Comparison of ENCODE assay signal across 8 cellular contexts in genomic region chr10:110413903-110414562, GRCh38.
DNase-seq lines count a peak whose midpoint lies in the region; ATAC-seq and TF ChIP-seq lines count a peak whose summit lies in the region.

No MANE protein-coding gene starts in this region.

- peak overlapping the region; percentile 79 for H3K27ac Mint-ChIP-seq in CD4-positive, alpha-beta T cell
- peak overlapping the region; percentile 34 for H3K27ac Mint-ChIP-seq in dendritic cell treated with granulocyte-macrophage colony-stimulating factor and Interleukin-4, amounts not matched to agents 40 ng/mL and 50 ng/mL, for 4 days

- no peaks in the 10 kb centered on the region for H3K27me3 Mint-ChIP-seq in CD4-positive, alpha-beta T cell
- peaks cover 16% of the 10 kb centered on the region for H3K27me3 Mint-ChIP-seq in dendritic cell treated with granulocyte-macrophage colony-stimulating factor and Interleukin-4, amounts not matched to agents 40 ng/mL and 50 ng/mL, for 4 days

- ATAC-seq in CD4-positive, alpha-beta T cell (ENCODE audit: poor library complexity), result peak; percentile 21
- ATAC-seq in GM21390 (IDR thresholded peaks at IDR 0.05; ENCODE audit: unreplicated experiment), result peak; percentile 11

- peak overlapping the region; percentile 3 for H3K4me3 Mint-ChIP-seq in CD4-positive, alpha-beta T cell
- no peak overlapping the region for H3K4me3 Mint-ChIP-seq in dendritic cell treated with granulocyte-macrophage colony-stimulating factor and Interleukin-4, amounts not matched to agents 40 ng/mL and 50 ng/mL, for 4 days

- no peak for TF ChIP-seq CTCF in CD4-positive, alpha-beta T cell (IDR thresholded peaks at IDR 0.05)
- TF ChIP-seq CTCF in WERI-Rb-1 (IDR thresholded peaks at IDR 0.05; ENCODE audit: low read depth, low read length) (no peak), adrenal gland (IDR thresholded peaks at IDR 0.05) (no peak)

- H3K36me3 ChIP-seq in WERI-Rb-1, result no peaks in the 10 kb centered on the region
- no peaks in the 10 kb centered on the region for H3K36me3 ChIP-seq in adrenal gland (replicated peaks in 1 of 2)

- CTCF ChIA-PET in CD4-positive, alpha-beta T cell (lab: Charles Lee), result interaction anchor here (0.7 to 1.5 kb wide), 4 partner anchors 12 to 86 kb away, joined by 3 to 8 read pairs (median 3); no protein-coding TSS in a partner anchor

- TF ChIP-seq POLR2A in adrenal gland (IDR thresholded peaks at IDR 0.05), result no peak

- in situ Hi-C loops in KBM-7 (cut with MboI; ENCODE audit: low pct_unique_long_range_greater_than_20kb, low sequenced_read_pairs), result no loop called here

- DNase-seq in CD4-positive, alpha-beta T cell, result no peak
- DNase-seq in HT-29 (ENCODE audit: low spot score) (peak; percentile 28), WERI-Rb-1 (no peak), cardiac septum (ENCODE audit: low spot score) (no peak), adrenal gland (no peak), KBM-7 (no peak)

- intact Hi-C loops in CD4-positive, alpha-beta T cell (cut with DNase I, micrococcal nuclease), result loop anchor here in 1 of 2 experiments (1.0 to 2.0 kb wide), 2 partner anchors 58 to 83 kb away; partner anchors contain the start of gene DUSP5
- intact Hi-C loops in dendritic cell treated with granulocyte-macrophage colony-stimulating factor and Interleukin-4, amounts not matched to agents 40 ng/mL and 50 ng/mL, for 4 days (cut with micrococcal nuclease), result loop anchor here (10.0 kb wide), 1 partner anchor 59 kb away; no protein-coding TSS in a partner anchor
- intact Hi-C loops in cardiac septum (cut with DNase I), result no loop called here
- intact Hi-C loops in adrenal gland (cut with DNase I), result no loop called here

- H3K9me3 Mint-ChIP-seq in CD4-positive, alpha-beta T cell, result no peaks in the 10 kb centered on the region
- H3K9me3 Mint-ChIP-seq in dendritic cell treated with granulocyte-macrophage colony-stimulating factor and Interleukin-4, amounts not matched to agents 40 ng/mL and 50 ng/mL, for 4 days, result no peaks in the 10 kb centered on the region

- no peaks in the 10 kb centered on the region for H3K36me3 Mint-ChIP-seq in CD4-positive, alpha-beta T cell (ENCODE audit: low read depth)
- H3K36me3 Mint-ChIP-seq in dendritic cell treated with granulocyte-macrophage colony-stimulating factor and Interleukin-4, amounts not matched to agents 40 ng/mL and 50 ng/mL, for 4 days (ENCODE audit: low read depth), result no peaks in the 10 kb centered on the region

- no peak overlapping the region for H3K27ac ChIP-seq in CD4-positive, alpha-beta T cell (ENCODE audit: low read depth, low read length)
- no peak overlapping the region for H3K27ac ChIP-seq in WERI-Rb-1
- H3K27ac ChIP-seq in adrenal gland, result no peak overlapping the region

- POLR2A ChIA-PET in CD4-positive, alpha-beta T cell (lab: Charles Lee), result interaction anchor here (0.6 to 1.8 kb wide), 7 partner anchors 15 to 109 kb away, joined by 3 to 8 read pairs (median 3); partner anchors contain the start of genes DUSP5 and SMNDC1

- peaks cover 20% of the 10 kb centered on the region for H3K4me1 Mint-ChIP-seq in CD4-positive, alpha-beta T cell (ENCODE audit: low read depth)
- peaks cover 65% of the 10 kb centered on the region for H3K4me1 Mint-ChIP-seq in dendritic cell treated with granulocyte-macrophage colony-stimulating factor and Interleukin-4, amounts not matched to agents 40 ng/mL and 50 ng/mL, for 4 days (ENCODE audit: low read depth)

- H3K4me1 ChIP-seq in adrenal gland (replicated peaks in 1 of 2), result peaks cover 0 to 5% of the 10 kb centered on the region in 2 donors

- WGBS in adrenal gland, 4 donors, result 71 to 76% (median 72%) methylated on average over 11 of the region's 11 CpGs

- H3K4me3 ChIP-seq in WERI-Rb-1 (ENCODE audit: low read depth, low read length) (no peak overlapping the region), adrenal gland (no peak overlapping the region)

- H3K9me3 ChIP-seq in CD4-positive, alpha-beta T cell (ENCODE audit: control insufficient read depth, low read length), result no peaks in the 10 kb centered on the region
- no peaks in the 10 kb centered on the region for H3K9me3 ChIP-seq in WERI-Rb-1 (ENCODE audit: severe bottlenecking)
- no peaks in the 10 kb centered on the region for H3K9me3 ChIP-seq in adrenal gland (replicated peaks in 1 of 3)

- H3K27me3 ChIP-seq in CD4-positive, alpha-beta T cell (ENCODE audit: control insufficient read depth, insufficient read depth, low read length), result no peaks in the 10 kb centered on the region
- H3K27me3 ChIP-seq in WERI-Rb-1 (ENCODE audit: insufficient read depth, low read depth, severe bottlenecking) (no peaks in the 10 kb centered on the region), adrenal gland (no peaks in the 10 kb centered on the region)
